8 cellular contexts compared by ENCODE assay signal in the genomic region with DNA sequence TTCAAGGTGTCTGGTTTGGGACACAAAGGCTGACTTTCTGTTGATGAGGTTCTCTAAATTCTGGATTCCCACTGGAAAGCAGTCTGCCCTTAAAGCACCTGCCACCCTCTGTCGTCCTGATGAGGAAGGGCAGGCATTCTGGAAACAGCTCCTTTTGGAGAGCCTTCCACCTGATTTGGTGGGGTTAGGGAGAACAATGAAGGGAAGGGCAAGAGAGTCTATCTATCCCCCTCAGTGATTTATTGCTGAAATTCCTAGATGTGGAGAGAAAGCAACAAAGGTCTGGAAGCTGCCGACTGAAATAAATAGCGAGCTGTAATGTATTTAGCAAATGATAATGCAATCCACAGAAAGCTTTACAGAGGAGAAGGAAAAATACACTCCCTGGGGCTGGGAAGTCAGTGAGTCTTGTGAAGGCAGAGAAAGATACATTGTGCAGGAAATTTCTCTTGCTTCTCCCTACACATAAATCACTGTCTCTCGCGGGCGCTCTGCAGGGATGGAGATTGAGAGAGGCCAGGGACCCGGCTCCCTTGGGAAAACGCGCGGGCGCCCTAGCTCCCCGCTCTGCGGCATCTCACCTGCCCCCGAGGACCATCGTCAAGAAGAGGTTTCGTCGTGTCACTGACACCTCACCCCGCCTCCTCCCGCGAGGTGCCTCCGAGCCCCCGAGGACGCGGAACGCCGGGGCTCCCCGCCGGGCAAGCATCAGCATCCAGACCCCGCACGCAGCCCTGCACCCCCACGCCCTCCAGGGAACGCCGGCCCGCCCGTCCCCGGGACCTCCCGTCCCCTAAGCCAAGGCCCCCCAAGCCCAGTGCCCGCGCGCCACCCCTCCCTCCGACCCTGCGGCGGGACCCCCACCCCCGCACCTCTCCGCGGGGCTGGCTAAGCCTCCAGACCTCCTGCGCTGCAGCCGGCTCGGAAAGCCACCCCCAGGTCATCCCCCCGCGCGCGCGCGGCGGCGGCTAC. TPM values are rescaled to one million over a fixed set of nuclear protein-coding genes. Genes with fewer than 3 reads are reported as not detected.
DNase-seq lines count a peak whose midpoint lies in the region; ATAC-seq and TF ChIP-seq lines count a peak whose summit lies in the region.

No MANE protein-coding gene starts in this region.

- H3K36me3 ChIP-seq in BE2C = no peaks in the 10 kb centered on the region

- peak; percentile 90 for TF ChIP-seq CTCF in BE2C (IDR thresholded peaks at IDR 0.05; ENCODE audit: low read depth, low read length)
- TF ChIP-seq CTCF in GM20000 (IDR thresholded peaks at IDR 0.05; ENCODE audit: extremely low read depth, missing control alignments) = no peak

- peak overlapping the region; percentile 31 for H3K27ac ChIP-seq in substantia nigra (ENCODE audit: low read depth, low read length, poor library complexity, severe bottlenecking)

- H3K27me3 ChIP-seq in BE2C = no peaks in the 10 kb centered on the region

- ATAC-seq in GM21528 (IDR thresholded peaks at IDR 0.05; ENCODE audit: low FRiP score, unreplicated experiment) = no peak

- H3K4me1 ChIP-seq in BE2C = peaks cover 6% of the 10 kb centered on the region

- peak; percentile 70 for DNase-seq in BE2C
- peak; percentile 29 for DNase-seq in GM20000 (ENCODE audit: low spot score)
- peak; percentile 44 for DNase-seq in NCI-H146 treated with DMSO at 0.1 percent for 48 hours (lab: John Stamatoyannopoulos, UW; ENCODE audit: unreplicated experiment)
- peak; percentile 36 for DNase-seq in activated CD4-positive, alpha-beta T cell treated with anti-CD3 and anti-CD28 coated beads for 48 hours
- DNase-seq in epidermal melanocyte (ENCODE audit: insufficient read length, low spot score) = peak; percentile 59
- DNase-seq in myocyte (ENCODE audit: low read depth) = peak; percentile 64
- peak in 11 of 49 donors; percentile 4 to 82 (median 24) for DNase-seq in substantia nigra (lab: John Stamatoyannopoulos, UW)

- H3K9me3 ChIP-seq in BE2C = no peaks in the 10 kb centered on the region

- peak overlapping the region; percentile 90 for H3K4me3 ChIP-seq in BE2C (ENCODE audit: low read depth, low read length)

RNA-seq across cellular contexts. Expression of gene CDON, which starts 0.7 kb away (rescaled TPM):
- polyA plus RNA-seq in BE2C (2012; ENCODE audit: insufficient read depth, insufficient read length, low read depth) = 58.6 TPM
- 73.4 and 147 TPM in 2 replicates for total RNA-seq in myocyte
- 22.6 TPM for polyA plus RNA-seq in myocyte (2012)
